Comparison of ENCODE assay signal across 10 cellular contexts in the genomic region with DNA sequence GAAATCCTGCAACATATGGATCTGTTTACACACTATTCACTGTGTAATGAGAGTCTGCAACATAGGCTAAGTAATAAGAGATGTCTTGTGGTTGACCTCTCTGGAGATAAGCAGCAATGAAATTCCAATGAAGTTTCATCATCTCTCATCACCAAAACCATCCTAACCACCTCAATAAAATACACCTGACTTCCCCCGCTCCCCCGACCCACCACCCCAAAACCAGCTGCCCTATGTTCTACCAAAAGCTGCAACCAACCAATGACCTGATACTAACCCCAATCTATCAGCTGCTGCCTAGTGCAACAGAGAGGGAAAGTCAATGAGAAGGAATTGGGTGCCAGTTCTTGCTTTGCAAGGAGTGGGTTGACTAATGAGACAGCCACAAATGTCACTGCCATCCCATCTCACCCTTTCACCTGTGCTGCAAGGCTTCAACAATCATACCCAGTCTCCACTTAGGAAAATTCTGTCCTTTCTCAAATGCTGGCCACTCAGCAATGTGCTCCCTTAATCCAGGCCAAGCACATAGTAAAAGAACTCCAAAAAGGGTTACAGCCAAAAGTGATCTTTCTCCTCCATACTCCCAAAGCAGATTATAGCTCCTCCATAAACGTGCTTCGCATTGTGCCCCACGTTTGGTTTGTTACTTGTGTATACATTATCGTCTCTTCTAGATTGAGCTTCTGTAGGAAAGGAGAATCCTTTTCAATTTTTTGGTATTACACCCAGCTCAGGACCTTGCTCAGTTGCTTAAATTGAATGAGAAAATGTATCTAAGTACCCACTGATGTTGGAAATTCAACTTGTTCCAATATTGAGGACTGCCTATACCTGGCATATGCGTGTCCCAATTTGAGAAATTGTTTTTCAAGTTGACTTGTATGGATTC. TPM values are rescaled to one million over a fixed set of nuclear protein-coding genes. Genes with fewer than 3 reads are reported as not detected.
DNase-seq lines count a peak whose midpoint lies in the region; ATAC-seq and TF ChIP-seq lines count a peak whose summit lies in the region.
"Had no signal": no experiment of that assay in that cellular context is flagged by ENCODE, and none has a peak within 500 bp of the region (broad histone marks: within the 10 kb centered on the region; RNA-seq: fewer than 3 reads in every experiment).

No MANE protein-coding gene starts in this region.

- DNase-seq in fibroblast of villous mesenchyme (ENCODE audit: low read depth) (peak; percentile 49), Kasumi-1 (lab: John Stamatoyannopoulos, UW) (no peak), 8988T (no peak), NCI-H1694 (lab: John Stamatoyannopoulos, UW) (no peak), HEK293T (ENCODE audit: extremely low spot score) (no peak)
- DNase-seq: naive B cell, NCI-H187 treated with DMSO at 0.1 percent for 48 hours had no signal

- no peak for TF ChIP-seq CTCF in fibroblast of villous mesenchyme (IDR thresholded peaks at IDR 0.05; ENCODE audit: insufficient read depth, low read depth, low read length)

- no peak overlapping the region for H3K4me3 ChIP-seq in fibroblast of villous mesenchyme (ENCODE audit: low read depth, low read length)

- ATAC-seq in GM18511 (IDR thresholded peaks at IDR 0.05; ENCODE audit: unreplicated experiment) (peak; percentile 30), GM21576 (IDR thresholded peaks at IDR 0.05; ENCODE audit: unreplicated experiment) (peak; percentile 21), HG03469 (IDR thresholded peaks at IDR 0.05; ENCODE audit: unreplicated experiment) (peak; percentile 19)

- CTCF ChIA-PET in HEK293T (lab: Yijun Ruan, JAX) = no interaction called here

- POLR2A ChIA-PET in HEK293T (lab: Yijun Ruan, JAX) = no interaction called here

TF ChIP-seq in HEK293T, 16 proteins besides CTCF, POLR2A, EP300 and RAD21:
- TF ChIP-seq HDGF (IDR thresholded peaks at IDR 0.05; ENCODE audit: borderline replicate concordance) = no peak
- no peak for TF ChIP-seq SUZ12 (IDR thresholded peaks at IDR 0.05)
- TF ChIP-seq TARDBP (IDR thresholded peaks at IDR 0.05) = no peak
- TF ChIP-seq BHLHE40 (IDR thresholded peaks at IDR 0.05; ENCODE audit: borderline replicate concordance) = no peak
- TF ChIP-seq ELF4 (IDR thresholded peaks at IDR 0.05) = no peak
- TF ChIP-seq, protein P1, sequence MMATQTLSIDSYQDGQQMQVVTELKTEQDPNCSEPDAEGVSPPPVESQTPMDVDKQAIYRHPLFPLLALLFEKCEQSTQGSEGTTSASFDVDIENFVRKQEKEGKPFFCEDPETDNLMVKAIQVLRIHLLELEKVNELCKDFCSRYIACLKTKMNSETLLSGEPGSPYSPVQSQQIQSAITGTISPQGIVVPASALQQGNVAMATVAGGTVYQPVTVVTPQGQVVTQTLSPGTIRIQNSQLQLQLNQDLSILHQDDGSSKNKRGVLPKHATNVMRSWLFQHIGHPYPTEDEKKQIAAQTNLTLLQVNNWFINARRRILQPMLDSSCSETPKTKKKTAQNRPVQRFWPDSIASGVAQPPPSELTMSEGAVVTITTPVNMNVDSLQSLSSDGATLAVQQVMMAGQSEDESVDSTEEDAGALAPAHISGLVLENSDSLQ (IDR thresholded peaks at IDR 0.05) = no peak
- TF ChIP-seq L3MBTL2 (conservative IDR thresholded peaks at IDR 0.05) = no peak
- TF ChIP-seq FOXK2 (IDR thresholded peaks at IDR 0.05) = no peak
- no peak for TF ChIP-seq ARNT (IDR thresholded peaks at IDR 0.05)
- TF ChIP-seq CTBP1 (IDR thresholded peaks at IDR 0.05; ENCODE audit: borderline replicate concordance) = no peak
- TF ChIP-seq LEF1 (IDR thresholded peaks at IDR 0.05; ENCODE audit: borderline replicate concordance) = no peak
- TF ChIP-seq SP1 (IDR thresholded peaks at IDR 0.05) = no peak
- TF ChIP-seq FOXM1 (IDR thresholded peaks at IDR 0.05; ENCODE audit: borderline replicate concordance) = no peak
- no peak for TF ChIP-seq NFRKB (IDR thresholded peaks at IDR 0.05)
- TF ChIP-seq FOXA1 (IDR thresholded peaks at IDR 0.05) = no peak
- no peak for TF ChIP-seq ZNF384 (IDR thresholded peaks at IDR 0.05)

RNA-seq across cellular contexts. Expression of a gene that starts 29.0 kb away (rescaled TPM):
- total RNA-seq in fibroblast of villous mesenchyme = 34.5 and 39.3 TPM in 2 replicates
